Comparison of ENCODE assay signal across 1 cellular context in genomic region chr11:3840289-3840869, GRCh38.
TF ChIP-seq lines count a peak whose summit lies in the region.

No MANE protein-coding gene starts in this region.

TF ChIP-seq in HepG2, 621 proteins besides CTCF, POLR2A, EP300 and RAD21 (continues in another document):
- TF ChIP-seq FOXO4 (CRISPR knock-in tag; conservative IDR thresholded peaks at IDR 0.05), result no peak
- TF ChIP-seq GFI1 (CRISPR knock-in tag; IDR thresholded peaks at IDR 0.05; ENCODE audit: borderline replicate concordance), result no peak
- TF ChIP-seq DNMT1 (CRISPR knock-in tag; IDR thresholded peaks at IDR 0.05), result no peak
- TF ChIP-seq ZNF883 (CRISPR knock-in tag; IDR thresholded peaks at IDR 0.05; ENCODE audit: not compliant biosample characterization), result peak; percentile 39
- TF ChIP-seq MXI1 (IDR thresholded peaks at IDR 0.05; ENCODE audit: borderline replicate concordance, low read depth, low read length), result 0 out of 3 replicates have a peak, but pooled peaks have one; percentile 0
- no peak for TF ChIP-seq ZNF318 (CRISPR knock-in tag; IDR thresholded peaks at IDR 0.05)
- TF ChIP-seq ZNF761 (CRISPR knock-in tag; conservative IDR thresholded peaks at IDR 0.05), result no peak
- no peak for TF ChIP-seq IRF9 (CRISPR knock-in tag; IDR thresholded peaks at IDR 0.05; ENCODE audit: borderline replicate concordance)
- TF ChIP-seq ZNF784 (CRISPR knock-in tag; IDR thresholded peaks at IDR 0.05; ENCODE audit: borderline replicate concordance), result 0 out of 2 replicates have a peak, but pooled peaks have one; percentile 59
- no peak for TF ChIP-seq ZNF382 (CRISPR knock-in tag; IDR thresholded peaks at IDR 0.05; ENCODE audit: borderline replicate concordance)
- no peak for TF ChIP-seq TFAP4 (IDR thresholded peaks at IDR 0.05; ENCODE audit: borderline replicate concordance, low read depth)
- no peak for TF ChIP-seq ZNF777 (CRISPR knock-in tag; IDR thresholded peaks at IDR 0.05)
- no peak for TF ChIP-seq KLF16 (CRISPR knock-in tag; IDR thresholded peaks at IDR 0.05)
- TF ChIP-seq HMGXB4 (CRISPR knock-in tag; IDR thresholded peaks at IDR 0.05; ENCODE audit: borderline replicate concordance in 1 of 2, low read depth in 1 of 2), result 0 out of 4 replicates have a peak, but pooled peaks of 1 of the 2 experiments have one; percentile 14
- TF ChIP-seq YEATS2 (CRISPR knock-in tag; IDR thresholded peaks at IDR 0.05; ENCODE audit: borderline replicate concordance), result no peak
- TF ChIP-seq ZNF18 (CRISPR knock-in tag; IDR thresholded peaks at IDR 0.05; ENCODE audit: insufficient replicate concordance), result no peak
- TF ChIP-seq ZBTB49 (CRISPR knock-in tag; IDR thresholded peaks at IDR 0.05; ENCODE audit: borderline replicate concordance), result no peak
- no peak for TF ChIP-seq KLF11 (CRISPR knock-in tag; IDR thresholded peaks at IDR 0.05)
- no peak for TF ChIP-seq E2F5 (CRISPR knock-in tag; conservative IDR thresholded peaks at IDR 0.05)
- TF ChIP-seq RAD51 (IDR thresholded peaks at IDR 0.05; ENCODE audit: borderline replicate concordance), result no peak
- no peak for TF ChIP-seq ZNF205 (CRISPR knock-in tag; IDR thresholded peaks at IDR 0.05)
- no peak for TF ChIP-seq SMAD3 (CRISPR knock-in tag; IDR thresholded peaks at IDR 0.05)
- no peak for TF ChIP-seq SRF (IDR thresholded peaks at IDR 0.05; ENCODE audit: low read depth, low read length)
- no peak for TF ChIP-seq PRDM10 (CRISPR knock-in tag; IDR thresholded peaks at IDR 0.05; ENCODE audit: low read depth)
